Comparison of ENCODE assay signal across 4 cellular contexts in the genomic region with DNA sequence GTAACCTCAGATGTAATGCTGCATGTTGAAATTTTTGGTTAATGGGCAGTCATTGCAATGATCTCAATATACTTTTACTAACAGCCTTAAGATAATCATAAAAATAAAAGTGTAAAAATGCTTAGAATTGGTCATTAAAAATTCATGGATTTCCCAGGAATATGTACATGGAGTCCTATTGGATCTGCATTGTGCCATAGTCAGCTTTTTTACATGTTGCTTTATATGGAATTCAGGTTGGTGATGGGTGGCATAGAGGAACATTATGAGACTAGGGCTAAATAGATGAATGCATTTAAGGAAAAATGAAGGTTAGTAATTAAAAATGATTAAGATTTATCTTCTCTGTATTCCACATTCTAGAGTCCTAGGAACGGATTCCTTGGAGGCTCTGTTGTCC.
TF ChIP-seq lines count a peak whose summit lies in the region.

No MANE protein-coding gene starts in this region.

TF ChIP-seq in HepG2, 621 proteins besides CTCF, POLR2A, EP300 and RAD21:
- TF ChIP-seq MAFK (conservative IDR thresholded peaks at IDR 0.05 in 1 of 2, IDR thresholded peaks at IDR 0.05 in 1 of 2; ENCODE audit: low read length in 2 of 2) = peak; percentile 52 to 79; a peak in 3 of 4 replicates
- TF ChIP-seq, protein P1, sequence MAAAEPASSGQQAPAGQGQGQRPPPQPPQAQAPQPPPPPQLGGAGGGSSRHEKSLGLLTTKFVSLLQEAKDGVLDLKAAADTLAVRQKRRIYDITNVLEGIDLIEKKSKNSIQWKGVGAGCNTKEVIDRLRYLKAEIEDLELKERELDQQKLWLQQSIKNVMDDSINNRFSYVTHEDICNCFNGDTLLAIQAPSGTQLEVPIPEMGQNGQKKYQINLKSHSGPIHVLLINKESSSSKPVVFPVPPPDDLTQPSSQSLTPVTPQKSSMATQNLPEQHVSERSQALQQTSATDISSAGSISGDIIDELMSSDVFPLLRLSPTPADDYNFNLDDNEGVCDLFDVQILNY (CRISPR knock-in tag; conservative IDR thresholded peaks at IDR 0.05) = no peak
- no peak for TF ChIP-seq POGZ (CRISPR knock-in tag; IDR thresholded peaks at IDR 0.05)
- peak; percentile 56; the same call in 1 of the 2 replicates for TF ChIP-seq MAFF (IDR thresholded peaks at IDR 0.05; ENCODE audit: low read depth, low read length)

TF ChIP-seq in IMR-90, 13 proteins besides CTCF, POLR2A, EP300 and RAD21:
- TF ChIP-seq NFE2L2 (IDR thresholded peaks at IDR 0.05; ENCODE audit: low read depth, low read length) (no peak), MAFK (IDR thresholded peaks at IDR 0.05; ENCODE audit: low read depth, low read length) (peak; percentile 22; the same call in 1 of the 2 replicates), RCOR1 (IDR thresholded peaks at IDR 0.05; ENCODE audit: insufficient replicate concordance, low read length) (no peak), CHD1 (IDR thresholded peaks at IDR 0.05; ENCODE audit: low read depth, low read length) (no peak), FOS (IDR thresholded peaks at IDR 0.05; ENCODE audit: low read depth, low read length) (no peak)
- TF ChIP-seq, protein P2, sequence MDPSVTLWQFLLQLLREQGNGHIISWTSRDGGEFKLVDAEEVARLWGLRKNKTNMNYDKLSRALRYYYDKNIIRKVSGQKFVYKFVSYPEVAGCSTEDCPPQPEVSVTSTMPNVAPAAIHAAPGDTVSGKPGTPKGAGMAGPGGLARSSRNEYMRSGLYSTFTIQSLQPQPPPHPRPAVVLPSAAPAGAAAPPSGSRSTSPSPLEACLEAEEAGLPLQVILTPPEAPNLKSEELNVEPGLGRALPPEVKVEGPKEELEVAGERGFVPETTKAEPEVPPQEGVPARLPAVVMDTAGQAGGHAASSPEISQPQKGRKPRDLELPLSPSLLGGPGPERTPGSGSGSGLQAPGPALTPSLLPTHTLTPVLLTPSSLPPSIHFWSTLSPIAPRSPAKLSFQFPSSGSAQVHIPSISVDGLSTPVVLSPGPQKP (IDR thresholded peaks at IDR 0.05; ENCODE audit: borderline replicate concordance, low read depth, low read length) = no peak

TF ChIP-seq in K562, 482 proteins besides CTCF, POLR2A, EP300 and RAD21:
- TF ChIP-seq SPI1 (IDR thresholded peaks at IDR 0.05; ENCODE audit: borderline replicate concordance, low read depth, low read length) = no peak
- TF ChIP-seq MAFF (IDR thresholded peaks at IDR 0.05; ENCODE audit: low read length) = 0 out of 2 replicates have a peak, but pooled peaks have one; percentile 9
- 0 out of 2 replicates have a peak, but pooled peaks have one; percentile 5 for TF ChIP-seq MAFG (tag; conservative IDR thresholded peaks at IDR 0.05)

TF ChIP-seq in GM12891, 5 proteins besides CTCF, POLR2A, EP300 and RAD21:
- TF ChIP-seq PAX5 (IDR thresholded peaks at IDR 0.05; ENCODE audit: insufficient read depth, low read length, severe bottlenecking) (no peak), POU2F2 (IDR thresholded peaks at IDR 0.05; ENCODE audit: low read depth, low read length) (no peak), TAF1 (IDR thresholded peaks at IDR 0.05; ENCODE audit: low read depth, low read length) (no peak), POLR2AphosphoS5 (IDR thresholded peaks at IDR 0.05; ENCODE audit: low read depth, low read length) (no peak)
